Comparison of ENCODE assay signal across 14 cellular contexts in the genomic region with DNA sequence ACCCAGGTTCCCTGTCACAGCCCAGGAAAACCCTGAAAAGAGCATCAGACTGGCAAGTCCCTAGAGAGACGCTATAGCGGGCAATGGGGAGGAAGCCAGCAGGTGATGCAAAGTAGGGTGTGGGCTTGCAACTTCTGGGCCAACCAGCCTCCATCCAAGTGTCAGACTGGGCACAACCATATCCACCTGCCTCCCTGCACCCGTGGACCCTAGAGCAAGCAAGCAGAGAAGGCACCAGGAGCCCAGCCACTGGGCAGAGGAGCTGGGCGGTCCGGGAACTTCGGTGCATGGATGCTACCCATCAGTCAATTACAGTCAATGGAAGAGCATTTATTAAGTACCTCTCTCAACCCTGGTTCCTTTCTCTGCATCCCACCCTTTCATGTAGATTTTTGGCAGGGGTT. TPM values are rescaled to one million over a fixed set of nuclear protein-coding genes. Genes with fewer than 3 reads are reported as not detected.
DNase-seq lines count a peak whose midpoint lies in the region; ATAC-seq, FAIRE-seq and TF ChIP-seq lines count a peak whose summit lies in the region.
"Had no signal": no experiment of that assay in that cellular context is flagged by ENCODE, and none has a peak within 500 bp of the region (broad histone marks: within the 10 kb centered on the region; RNA-seq: fewer than 3 reads in every experiment).

No MANE protein-coding gene starts in this region.

- no peaks in the 10 kb centered on the region for H3K27me3 ChIP-seq in PC-3 (ENCODE audit: low read length)
- H3K27me3 ChIP-seq in neural cell (ENCODE audit: insufficient read depth, low read depth, low read length), result no peaks in the 10 kb centered on the region

- FAIRE-seq in GM12892 (lab: Jason Lieb, UNC), result peak; percentile 40
- FAIRE-seq: frontal cortex had no signal

- H3K4me3 Mint-ChIP-seq in endothelial cell (ENCODE audit: unreplicated experiment), result peak overlapping the region; percentile 71
- H3K4me3 Mint-ChIP-seq: activated CD4-positive, alpha-beta T cell treated with anti-CD3 and anti-CD28 coated beads for 36 hours had no signal

- POLR2A ChIA-PET in PC-3 (lab: Charles Lee; ENCODE audit: unreplicated experiment), result no interaction called here

- DNase-seq in GM12892 (ENCODE audit: insufficient read length) (no peak), PC-3 (no peak), endothelial cell (ENCODE audit: low spot score) (no peak), NCI-H1694 treated with DMSO at 0.1 percent for 48 hours (lab: John Stamatoyannopoulos, UW) (no peak), A172 (ENCODE audit: low spot score) (no peak)
- no peak for DNase-seq in stimulated activated CD4-positive, alpha-beta T cell treated with anti-CD3 and anti-CD28 coated beads, Interleukin-4, amount 100 ng/mL, for 1 hour
- DNase-seq: activated CD4-positive, alpha-beta T cell treated with anti-CD3 and anti-CD28 coated beads for 36 hours; activated gamma-delta T cell; central memory CD4-positive, alpha-beta T cell; NCI-H446; stimulated activated naive CD4-positive, alpha-beta T cell had no signal

- H3K4me2 ChIP-seq in PC-3 (ENCODE audit: low read length) (peak overlapping the region; percentile 91), neural cell (ENCODE audit: low read length) (peak overlapping the region; percentile 73)

- intact Hi-C loops in PC-3 (cut with micrococcal nuclease), result loop anchor here (10.0 kb wide), 1 partner anchor 131 kb away; no protein-coding TSS in a partner anchor

- no peak overlapping the region for H3K9ac ChIP-seq in PC-3 (ENCODE audit: low read length)
- H3K9ac ChIP-seq in neural cell (ENCODE audit: low read length), result peak overlapping the region; percentile 86

- H3K27ac Mint-ChIP-seq in endothelial cell (ENCODE audit: unreplicated experiment), result no peak overlapping the region
- H3K27ac Mint-ChIP-seq: activated CD4-positive, alpha-beta T cell treated with anti-CD3 and anti-CD28 coated beads for 36 hours had no signal

- ATAC-seq in PC-3, result no peak
- ATAC-seq in GM19397 (IDR thresholded peaks at IDR 0.05; ENCODE audit: unreplicated experiment), result no peak
- ATAC-seq: activated CD4-positive, alpha-beta T cell treated with anti-CD3 and anti-CD28 coated beads for 36 hours had no signal

- TF ChIP-seq CTCF in PC-3 (conservative IDR thresholded peaks at IDR 0.05; ENCODE audit: low read depth, low read length) (no peak), endothelial cell (IDR thresholded peaks at IDR 0.05; ENCODE audit: unreplicated experiment) (no peak), neural cell (IDR thresholded peaks at IDR 0.05; ENCODE audit: poor library complexity, severe bottlenecking) (no peak)

- H3K27me3 Mint-ChIP-seq in endothelial cell (ENCODE audit: unreplicated experiment), result peaks cover 4% of the 10 kb centered on the region

- H3K4me1 ChIP-seq in PC-3 (ENCODE audit: insufficient read depth, low read length), result peaks cover 36% of the 10 kb centered on the region

- no peak for TF ChIP-seq RAD21 in neural cell (conservative IDR thresholded peaks at IDR 0.05)

- H3K36me3 Mint-ChIP-seq in endothelial cell (ENCODE audit: low read depth, unreplicated experiment), result no peaks in the 10 kb centered on the region

- no peaks in the 10 kb centered on the region for H3K9me3 Mint-ChIP-seq in endothelial cell (ENCODE audit: unreplicated experiment)

- H3K9me3 ChIP-seq in PC-3 (ENCODE audit: low read length) (no peaks in the 10 kb centered on the region), neural cell (ENCODE audit: low read length) (no peaks in the 10 kb centered on the region)

- H4K20me1 ChIP-seq in PC-3 (ENCODE audit: low read length) (peaks cover 45% of the 10 kb centered on the region; the same call in 1 of the 2 replicates), neural cell (ENCODE audit: insufficient read depth) (no peaks in the 10 kb centered on the region)

- H3K27ac ChIP-seq in PC-3 (ENCODE audit: low read length), result no peak overlapping the region
- no peak overlapping the region for H3K27ac ChIP-seq in neural cell (ENCODE audit: low read length)

- H2AFZ ChIP-seq in PC-3 (ENCODE audit: low read length) (no peak overlapping the region), neural cell (ENCODE audit: low read depth, low read length) (no peak overlapping the region)

- H3K36me3 ChIP-seq in PC-3 (ENCODE audit: low read depth, low read length) (no peaks in the 10 kb centered on the region), neural cell (ENCODE audit: insufficient read depth, low read length) (no peaks in the 10 kb centered on the region)

- no peak for TF ChIP-seq EP300 in neural cell (conservative IDR thresholded peaks at IDR 0.05; ENCODE audit: poor library complexity, severe bottlenecking)

- H3K4me1 Mint-ChIP-seq in endothelial cell (ENCODE audit: unreplicated experiment), result peaks cover 29% of the 10 kb centered on the region

- peaks cover 53% of the 10 kb centered on the region for H3K79me2 ChIP-seq in PC-3 (ENCODE audit: low read length)
- peaks cover 67% of the 10 kb centered on the region for H3K79me2 ChIP-seq in neural cell (replicated peaks; ENCODE audit: insufficient read depth, low read length)

- TF ChIP-seq POLR2A in GM12892 (IDR thresholded peaks at IDR 0.05; ENCODE audit: low read depth, low read length), result no peak

- no TSS peak for BruUV-seq in PC-3 (replicated peaks; lab: Mats Ljungman, UMichigan)

- H3F3A ChIP-seq in PC-3 (ENCODE audit: low read length, unreplicated experiment) (no peaks in the 10 kb centered on the region), neural cell (ENCODE audit: insufficient read depth, low read length, poor library complexity, severe bottlenecking) (no peaks in the 10 kb centered on the region)

- H3K4me3 ChIP-seq in PC-3 (ENCODE audit: low read length) (no peak overlapping the region; the same call in 1 of the 2 replicates), neural cell (ENCODE audit: low read length) (peak overlapping the region; percentile 87)

- no peaks in the 10 kb centered on the region for H3K9me2 ChIP-seq in PC-3 (replicated peaks; ENCODE audit: low read length)
- no peaks in the 10 kb centered on the region for H3K9me2 ChIP-seq in neural cell (ENCODE audit: insufficient read depth, low read length)

- CTCF ChIA-PET in PC-3 (lab: Charles Lee), result no interaction called here

TF ChIP-seq in neural cell, 6 proteins besides CTCF, POLR2A, EP300 and RAD21:
- TF ChIP-seq SMC3 (conservative IDR thresholded peaks at IDR 0.05; ENCODE audit: poor library complexity) (no peak), POLR2AphosphoS5 (IDR thresholded peaks at IDR 0.05) (no peak), MXI1 (conservative IDR thresholded peaks at IDR 0.05; ENCODE audit: poor library complexity, severe bottlenecking) (no peak)
- TF ChIP-seq, protein P1, sequence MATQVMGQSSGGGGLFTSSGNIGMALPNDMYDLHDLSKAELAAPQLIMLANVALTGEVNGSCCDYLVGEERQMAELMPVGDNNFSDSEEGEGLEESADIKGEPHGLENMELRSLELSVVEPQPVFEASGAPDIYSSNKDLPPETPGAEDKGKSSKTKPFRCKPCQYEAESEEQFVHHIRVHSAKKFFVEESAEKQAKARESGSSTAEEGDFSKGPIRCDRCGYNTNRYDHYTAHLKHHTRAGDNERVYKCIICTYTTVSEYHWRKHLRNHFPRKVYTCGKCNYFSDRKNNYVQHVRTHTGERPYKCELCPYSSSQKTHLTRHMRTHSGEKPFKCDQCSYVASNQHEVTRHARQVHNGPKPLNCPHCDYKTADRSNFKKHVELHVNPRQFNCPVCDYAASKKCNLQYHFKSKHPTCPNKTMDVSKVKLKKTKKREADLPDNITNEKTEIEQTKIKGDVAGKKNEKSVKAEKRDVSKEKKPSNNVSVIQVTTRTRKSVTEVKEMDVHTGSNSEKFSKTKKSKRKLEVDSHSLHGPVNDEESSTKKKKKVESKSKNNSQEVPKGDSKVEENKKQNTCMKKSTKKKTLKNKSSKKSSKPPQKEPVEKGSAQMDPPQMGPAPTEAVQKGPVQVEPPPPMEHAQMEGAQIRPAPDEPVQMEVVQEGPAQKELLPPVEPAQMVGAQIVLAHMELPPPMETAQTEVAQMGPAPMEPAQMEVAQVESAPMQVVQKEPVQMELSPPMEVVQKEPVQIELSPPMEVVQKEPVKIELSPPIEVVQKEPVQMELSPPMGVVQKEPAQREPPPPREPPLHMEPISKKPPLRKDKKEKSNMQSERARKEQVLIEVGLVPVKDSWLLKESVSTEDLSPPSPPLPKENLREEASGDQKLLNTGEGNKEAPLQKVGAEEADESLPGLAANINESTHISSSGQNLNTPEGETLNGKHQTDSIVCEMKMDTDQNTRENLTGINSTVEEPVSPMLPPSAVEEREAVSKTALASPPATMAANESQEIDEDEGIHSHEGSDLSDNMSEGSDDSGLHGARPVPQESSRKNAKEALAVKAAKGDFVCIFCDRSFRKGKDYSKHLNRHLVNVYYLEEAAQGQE (IDR thresholded peaks at IDR 0.05; ENCODE audit: borderline replicate concordance), result no peak
TF ChIP-seq in neural cell: peak in this region for 0.

RNA-seq across cellular contexts. Expression of a gene that starts 2.8 kb away (rescaled TPM):
- 9.0 TPM for polyA plus RNA-seq in GM12892 (2012; ENCODE audit: missing spikeins)
- total RNA-seq in PC-3 (2014; rRNA removed) (19.9 and 24.6 TPM in 2 replicates), endothelial cell (ENCODE audit: unreplicated experiment) (17.9 TPM)
- 5.6 and 8.1 TPM in 2 replicates for polyA plus RNA-seq in neural cell
- 28.2 and 29.8 TPM in 2 replicates for polyA minus RNA-seq in neural cell
- total RNA-seq in A172 (2014; rRNA removed; shearing (Covaris generic)), result 2.9 and 3.0 TPM in 2 replicates
